In the genomic region with DNA sequence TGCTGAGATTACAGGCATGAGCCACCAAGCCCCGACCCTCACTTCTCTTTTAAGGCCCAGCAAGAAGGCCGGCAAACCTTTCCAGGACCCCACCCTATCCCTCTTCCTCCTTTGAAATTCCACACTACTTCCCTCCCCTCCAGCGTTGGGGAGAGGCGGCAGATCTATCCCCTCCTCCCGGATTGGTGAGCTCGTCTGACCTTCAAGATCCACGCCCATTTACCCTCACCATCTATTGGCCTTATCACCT, we compare ENCODE assay signal across 9 cellular contexts. TPM values are rescaled to one million over a fixed set of nuclear protein-coding genes. Genes with fewer than 3 reads are reported as not detected.
DNase-seq lines count a peak whose midpoint lies in the region; ATAC-seq and TF ChIP-seq lines count a peak whose summit lies in the region.
"Had no signal": no experiment of that assay in that cellular context is flagged by ENCODE, and none has a peak within 500 bp of the region (broad histone marks: within the 10 kb centered on the region; RNA-seq: fewer than 3 reads in every experiment).

No MANE protein-coding gene starts in this region.

- H3K9ac ChIP-seq in IMR-90 (ENCODE audit: low read depth, low read length), result peak overlapping the region; percentile 48; the same call in 1 of the 2 replicates

- no peak overlapping the region; the same call in 1 of the 2 replicates for H4K5ac ChIP-seq in IMR-90 (ENCODE audit: low read depth, low read length)

- dilution Hi-C loops in IMR-90 (cut with HindIII; ENCODE audit: low sequenced_read_pairs, unreplicated experiment), result no loop called here

- H3K4ac ChIP-seq in IMR-90 (ENCODE audit: low read depth, low read length), result peak overlapping the region; percentile 89

- no peaks in the 10 kb centered on the region; the same call in 1 of the 2 replicates for H3K4me1 ChIP-seq in IMR-90 (ENCODE audit: control insufficient read depth, insufficient read depth, low read length)

- POLR2A ChIA-PET in AG04449 (lab: Yijun Ruan, JAX), result interaction anchor here (0.5 to 1.2 kb wide), 5 partner anchors 27 to 545 kb away, joined by 3 to 4 read pairs (median 3); partner anchors contain the start of genes CCDC22 and PPP1R3F
- POLR2A ChIA-PET in IMR-90 (lab: Charles Lee; ENCODE audit: unreplicated experiment), result interaction anchor here (0.5 to 1.0 kb wide), 3 partner anchors 23 to 692 kb away, joined by 3 to 5 read pairs (median 3); partner anchors contain the start of gene GRIPAP1

- peak overlapping the region; percentile 78 for H3K4me3 Mint-ChIP-seq in central memory CD8-positive, alpha-beta T cell
- H3K4me3 Mint-ChIP-seq in naive B cell, result peak overlapping the region; percentile 77 to 97 (median 94)

- H2BK15ac ChIP-seq in IMR-90 (ENCODE audit: low read depth, low read length), result no peak overlapping the region

- TF ChIP-seq POLR2A in IMR-90 (IDR thresholded peaks at IDR 0.05; ENCODE audit: low read depth, low read length), result no peak

- no peak overlapping the region for H3K18ac ChIP-seq in IMR-90 (ENCODE audit: low read depth, low read length)

- no peak overlapping the region for H3K23ac ChIP-seq in IMR-90 (ENCODE audit: low read depth, low read length)

- 32% methylated on average over 6 of the region's 7 CpGs; no CpG with 5 or more reads in 1 of the 2 experiments for WGBS in IMR-90 (ENCODE audit: extremely low coverage in 2 of 2, insufficient read length in 1 of 2), 2 experiments

- peak overlapping the region; percentile 65 for H3K27ac ChIP-seq in IMR-90 (ENCODE audit: insufficient read depth, low read length)

- H4K8ac ChIP-seq in IMR-90 (ENCODE audit: low read depth in 2 of 2, low read length in 2 of 2), result peak overlapping the region; percentile 29 to 91; a peak in 3 of 4 replicates

- TF ChIP-seq CTCF in AG04449 (IDR thresholded peaks at IDR 0.05; ENCODE audit: insufficient read depth, low read length, missing control alignments) (no peak), IMR-90 (conservative IDR thresholded peaks at IDR 0.05; ENCODE audit: low read depth, low read length) (no peak)

- H3K4me1 Mint-ChIP-seq in central memory CD8-positive, alpha-beta T cell, result peaks cover 22% of the 10 kb centered on the region
- H3K4me1 Mint-ChIP-seq in naive B cell, result peaks cover 24 to 28% (median 27%) of the 10 kb centered on the region in 3 donors

- intact Hi-C loops in IMR-90 (cut with micrococcal nuclease), result loop anchor here (5.0 kb wide), 1 partner anchor 562 kb away; no protein-coding TSS in a partner anchor

- H3K4me2 ChIP-seq in IMR-90 (ENCODE audit: low read depth, low read length), result no peak overlapping the region

- peak overlapping the region; percentile 24 for H3K27ac Mint-ChIP-seq in central memory CD8-positive, alpha-beta T cell (ENCODE audit: low read depth)
- peak overlapping the region; percentile 86 to 97 (median 96) for H3K27ac Mint-ChIP-seq in naive B cell

- H2AFZ ChIP-seq in IMR-90 (replicated peaks; ENCODE audit: low read length, poor library complexity), result peak overlapping the region; percentile 84

- ATAC-seq in IMR-90 (ENCODE audit: low read depth), result no peak
- no peak for ATAC-seq in central memory CD8-positive, alpha-beta T cell (replicated peaks; ENCODE audit: extremely low read depth, poor library complexity, severe bottlenecking)
- ATAC-seq in naive B cell (ENCODE audit: low read depth in 2 of 2), result no peak
- ATAC-seq in GM19035 (IDR thresholded peaks at IDR 0.05; ENCODE audit: unreplicated experiment), result no peak
- ATAC-seq in GM18498 (IDR thresholded peaks at IDR 0.05; ENCODE audit: unreplicated experiment), result no peak

- no peaks in the 10 kb centered on the region for H3K9me3 Mint-ChIP-seq in central memory CD8-positive, alpha-beta T cell
- H3K9me3 Mint-ChIP-seq in naive B cell, result peaks cover 0 to 2% (median 0%) of the 10 kb centered on the region in 7 donors

- peak overlapping the region; percentile 57; the same call in 1 of the 2 replicates for H2AK5ac ChIP-seq in IMR-90 (ENCODE audit: low read depth, low read length)

- DNase-seq in AG04449 (ENCODE audit: low read depth, low spot score), result no peak
- DNase-seq in IMR-90, result no peak
- DNase-seq in central memory CD8-positive, alpha-beta T cell (ENCODE audit: low spot score in 2 of 2), result no peak
- no peak for DNase-seq in naive B cell
- no peak for DNase-seq in AG08395 (ENCODE audit: low spot score)
- DNase-seq in stimulated activated CD4-positive, alpha-beta T cell treated with anti-CD3 and anti-CD28 coated beads, Interleukin-12 subunit alpha, Interleukin-12 subunit beta, amount 100 ng/mL, for 4 hours, result no peak

- H3K27me3 ChIP-seq in IMR-90 (ENCODE audit: control insufficient read depth, insufficient read depth, low read length), result no peaks in the 10 kb centered on the region

- H3K56ac ChIP-seq in IMR-90 (ENCODE audit: extremely low read depth, insufficient read depth, low read length), result peak overlapping the region; percentile 62; the same call in 1 of the 2 replicates

- peaks cover 8% of the 10 kb centered on the region for H3K36me3 Mint-ChIP-seq in central memory CD8-positive, alpha-beta T cell (ENCODE audit: insufficient read depth)
- H3K36me3 Mint-ChIP-seq in naive B cell, result no peaks in the 10 kb centered on the region

- H2AK9ac ChIP-seq in IMR-90 (replicated peaks; ENCODE audit: low read depth, low read length, poor library complexity), result peak overlapping the region; percentile 87

- H3K79me1 ChIP-seq in IMR-90 (ENCODE audit: low read depth in 1 of 2, low read length in 2 of 2), result no peaks in the 10 kb centered on the region; a peak in 1 of 4 replicates

- H2BK5ac ChIP-seq in IMR-90 (ENCODE audit: low read depth, low read length, poor library complexity, severe bottlenecking), result peak overlapping the region; percentile 51

- H3K4me3 ChIP-seq in AG04449 (ENCODE audit: low read depth, low read length) (peak overlapping the region; percentile 54), IMR-90 (ENCODE audit: insufficient read depth, low read depth, low read length) (peak overlapping the region; percentile 48)

- in situ Hi-C loops in IMR-90 (cut with MboI; ENCODE audit: low sequenced_read_pairs), result no loop called here

- no peaks in the 10 kb centered on the region for H3K9me3 ChIP-seq in IMR-90 (ENCODE audit: control insufficient read depth, insufficient read depth, low read length)

- no peaks in the 10 kb centered on the region for H3K27me3 Mint-ChIP-seq in central memory CD8-positive, alpha-beta T cell
- H3K27me3 Mint-ChIP-seq in naive B cell, result no peaks in the 10 kb centered on the region

- CTCF ChIA-PET in AG04449 (lab: Yijun Ruan, JAX) (interaction anchor here (0.7 to 1.1 kb wide), 3 partner anchors 10 to 35 kb away, joined by 3 read pairs; partner anchors contain the start of gene SYP), IMR-90 (lab: Yijun Ruan, JAX) (no interaction called here)

- TF ChIP-seq RAD21 in IMR-90 (IDR thresholded peaks at IDR 0.05; ENCODE audit: low read length), result no peak

- no peaks in the 10 kb centered on the region for H4K20me1 ChIP-seq in IMR-90 (ENCODE audit: insufficient read depth, low read length)

- no peaks in the 10 kb centered on the region for H3K36me3 ChIP-seq in IMR-90 (ENCODE audit: control insufficient read depth, insufficient read depth, low read length)

- no peak overlapping the region for H2BK120ac ChIP-seq in IMR-90 (ENCODE audit: low read depth, low read length)

- H3K9me1 ChIP-seq in IMR-90 (ENCODE audit: insufficient read depth, low read length), result no peaks in the 10 kb centered on the region

- BruUV-seq in IMR-90 (replicated peaks; lab: Mats Ljungman, UMichigan), result no TSS peak

- no peak overlapping the region; the same call in 1 of the 2 replicates for H4K91ac ChIP-seq in IMR-90 (ENCODE audit: insufficient read depth, low read depth, low read length)

- H2BK20ac ChIP-seq in IMR-90 (ENCODE audit: low read depth, low read length), result no peak overlapping the region

- peak overlapping the region; percentile 63 for H3K14ac ChIP-seq in IMR-90 (replicated peaks; ENCODE audit: low read depth, low read length)

TF ChIP-seq in IMR-90, 13 proteins besides CTCF, POLR2A, EP300 and RAD21:
- TF ChIP-seq MAZ (IDR thresholded peaks at IDR 0.05; ENCODE audit: borderline replicate concordance, low read depth, low read length) (0 out of 2 replicates have a peak, but pooled peaks have one; percentile 57), MXI1 (IDR thresholded peaks at IDR 0.05; ENCODE audit: borderline replicate concordance, low read depth, low read length) (no peak)
TF ChIP-seq in IMR-90: peak in this region for 1.

RNA-seq across cellular contexts. Expression of gene PRICKLE3, which starts 4.5 kb away (rescaled TPM):
- 3.1 and 3.4 TPM in 2 replicates for total RNA-seq in IMR-90 (2012; rRNA removed)
- 6.4 and 6.8 TPM in 2 replicates for polyA plus RNA-seq in IMR-90 (2012; rRNA removed)
- polyA plus RNA-seq in IMR-90 (2012; cell fraction: cytosol; rRNA removed), result 4.0 and 7.7 TPM in 2 replicates
- 21.5 and 50.0 TPM in 2 replicates for polyA plus RNA-seq in IMR-90 (2012; cell fraction: nucleus; rRNA removed; ENCODE audit: low replicate concordance)
- polyA plus RNA-seq in naive B cell (ENCODE audit: low read depth in 6 of 6), result 1 to 10 TPM in 5 of 6 donors, not detected in 1; 3.6 to 8.6 (median 5.4) TPM

RNA-seq across cellular contexts. Expression of gene SYP, which starts 9.3 kb away (rescaled TPM):
- under 0.01 TPM in 1 of 2 replicates, not detected in the other for total RNA-seq in IMR-90 (2012; rRNA removed)
- polyA plus RNA-seq in IMR-90 (2012; rRNA removed) (0.05 and 0.06 TPM in 2 replicates), naive B cell (ENCODE audit: low read depth in 6 of 6) (1 to 10 TPM in 1 of 6 donors, under 1 TPM in 4, not detected in 1; 0.15 to 1.3 (median 0.47) TPM)
- polyA plus RNA-seq in IMR-90 (2012; cell fraction: cytosol; rRNA removed), result 0.02 and 0.08 TPM in 2 replicates
- 0.09 and 0.16 TPM in 2 replicates for polyA plus RNA-seq in IMR-90 (2012; cell fraction: nucleus; rRNA removed; ENCODE audit: low replicate concordance)

RNA-seq across cellular contexts. Expression of gene PLP2, which starts 19.0 kb away (rescaled TPM):
- 22.6 and 29.2 TPM in 2 replicates for total RNA-seq in IMR-90 (2012; rRNA removed)
- polyA plus RNA-seq in IMR-90 (2012; rRNA removed) (149 and 156 TPM in 2 replicates), naive B cell (ENCODE audit: low read depth in 6 of 6) (100 to 1,000 TPM; 110 to 208 (median 153) TPM)
- polyA plus RNA-seq in IMR-90 (2012; cell fraction: cytosol; rRNA removed), result 125 and 134 TPM in 2 replicates
- polyA plus RNA-seq in IMR-90 (2012; cell fraction: nucleus; rRNA removed; ENCODE audit: low replicate concordance), result 31.7 and 42.9 TPM in 2 replicates

RNA-seq across cellular contexts. Expression of gene MAGIX, which starts 28.1 kb away (rescaled TPM):
- 0.56 and 0.72 TPM in 2 replicates for total RNA-seq in IMR-90 (2012; rRNA removed)
- polyA plus RNA-seq in IMR-90 (2012; rRNA removed) (1.0 and 1.1 TPM in 2 replicates), naive B cell (ENCODE audit: low read depth in 6 of 6) (under 1 TPM in 5 of 6 donors, not detected in 1; 0.18 to 0.96 (median 0.35) TPM)
- 0.68 and 1.5 TPM in 2 replicates for polyA plus RNA-seq in IMR-90 (2012; cell fraction: cytosol; rRNA removed)
- 1.5 and 2.2 TPM in 2 replicates for polyA plus RNA-seq in IMR-90 (2012; cell fraction: nucleus; rRNA removed; ENCODE audit: low replicate concordance)

RNA-seq across cellular contexts. Expression of gene CACNA1F, which starts 42.4 kb away (rescaled TPM):
- total RNA-seq in IMR-90 (2012; rRNA removed), result not detected in 2 replicates
- polyA plus RNA-seq in IMR-90 (2012; rRNA removed) (not detected in 2 replicates), naive B cell (ENCODE audit: low read depth in 6 of 6) (under 1 TPM; 0.08 to 0.25 (median 0.14) TPM)
- polyA plus RNA-seq in IMR-90 (2012; cell fraction: cytosol; rRNA removed), result not detected in 2 replicates
- not detected in 2 replicates for polyA plus RNA-seq in IMR-90 (2012; cell fraction: nucleus; rRNA removed; ENCODE audit: low replicate concordance)
- total RNA-seq: RPMI7951 had no signal
